In the genomic region with DNA sequence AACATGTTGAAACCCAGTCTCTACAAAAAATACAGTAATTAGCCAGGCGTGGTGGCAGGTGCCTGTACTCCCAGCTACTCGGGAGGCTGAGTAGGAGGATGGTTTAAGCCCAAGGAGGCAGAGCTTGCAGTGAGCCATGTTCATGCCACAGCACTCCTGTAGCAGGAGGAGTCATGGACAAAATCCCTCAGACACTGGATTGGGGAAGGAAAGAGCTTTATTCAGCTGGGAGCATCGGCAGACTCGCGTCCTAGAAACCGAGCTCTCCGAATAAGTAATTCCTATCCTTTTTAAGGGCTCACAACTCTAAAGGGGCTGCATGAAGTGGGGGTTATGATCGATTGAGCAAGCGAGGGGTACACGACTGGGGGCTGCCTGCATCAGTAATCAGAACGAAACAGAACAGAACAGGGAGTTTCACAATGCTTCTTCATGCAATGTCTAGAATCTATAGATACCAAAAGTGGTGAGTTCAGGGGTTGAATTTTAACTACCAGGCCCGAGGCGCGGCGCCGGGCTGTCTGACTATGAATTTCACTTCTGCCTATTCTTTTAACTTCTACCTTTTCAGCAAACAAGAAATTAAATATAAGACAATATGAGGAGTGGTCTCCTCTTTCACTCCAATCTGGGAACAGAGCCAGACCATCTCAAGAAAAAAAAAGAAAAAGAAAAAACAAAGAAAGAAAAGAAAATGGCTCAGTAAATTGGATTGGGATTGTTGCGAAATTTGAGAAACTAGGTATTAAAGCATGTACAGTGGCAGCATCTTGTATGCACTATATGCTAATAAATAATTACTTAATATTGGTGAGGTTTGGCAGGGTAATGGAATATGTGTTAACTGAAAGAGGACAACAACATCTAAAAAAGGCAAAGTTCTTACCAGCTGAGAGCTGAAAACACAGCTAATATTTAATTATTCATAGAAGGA, we compare ENCODE assay signal across 27 cellular contexts. TPM values are rescaled to one million over a fixed set of nuclear protein-coding genes. Genes with fewer than 3 reads are reported as not detected.
A peak's percentile ranks its signal among the peaks of the same experiment; 100 is the strongest.
DNase-seq lines count a peak whose midpoint lies in the region; ATAC-seq and TF ChIP-seq lines count a peak whose summit lies in the region.
"Had no signal": no experiment of that assay in that cellular context is flagged by ENCODE, and none has a peak within 500 bp of the region (broad histone marks: within the 10 kb centered on the region; RNA-seq: fewer than 3 reads in every experiment).

No MANE protein-coding gene starts in this region.

- peaks cover 3% of the 10 kb centered on the region for H3K27me3 Mint-ChIP-seq in neural crest cell (ENCODE audit: low read depth)
- H3K27me3 Mint-ChIP-seq: activated naive CD8-positive, alpha-beta T cell treated with anti-CD3 and anti-CD28 coated beads for 36 hours had no signal

- no peak overlapping the region for H3K4me3 ChIP-seq in mucosa of descending colon
- H3K4me3 ChIP-seq: A549, heart right ventricle, SJSA1, thyroid gland, vagina had no signal

- intact Hi-C loops in mucosa of descending colon (cut with DNase I, micrococcal nuclease), result no loop called here

- H3K36me3 Mint-ChIP-seq in neural crest cell (ENCODE audit: low read depth), result no peaks in the 10 kb centered on the region
- no peaks in the 10 kb centered on the region for H3K36me3 Mint-ChIP-seq in activated naive CD4-positive, alpha-beta T cell treated with anti-CD3 and anti-CD28 coated beads, Interleukin-2, amount 50 U/mL, for 72 hours
- H3K36me3 Mint-ChIP-seq: activated naive CD8-positive, alpha-beta T cell treated with anti-CD3 and anti-CD28 coated beads for 36 hours; natural killer cell had no signal

- ATAC-seq in HG02678 (IDR thresholded peaks at IDR 0.05; ENCODE audit: unreplicated experiment), result peak; percentile 54
- ATAC-seq in mucosa of descending colon, result no peak
- no peak for ATAC-seq in activated naive CD4-positive, alpha-beta T cell treated with anti-CD3 and anti-CD28 coated beads, Interleukin-2, amount 50 U/mL, for 72 hours
- no peak for ATAC-seq in GM21576 (IDR thresholded peaks at IDR 0.05; ENCODE audit: unreplicated experiment)
- ATAC-seq: A549, heart right ventricle, natural killer cell, WTC11 had no signal

- H3K27ac Mint-ChIP-seq in neural crest cell (ENCODE audit: unreplicated experiment), result no peak overlapping the region
- no peak overlapping the region for H3K27ac Mint-ChIP-seq in activated naive CD4-positive, alpha-beta T cell treated with anti-CD3 and anti-CD28 coated beads, Interleukin-2, amount 50 U/mL, for 72 hours
- H3K27ac Mint-ChIP-seq: activated CD4-positive, alpha-beta T cell treated with anti-CD3 and anti-CD28 coated beads, Interleukin-2, amount 10 ng/mL, durations not matched to agents 24 days and 14 days; activated naive CD8-positive, alpha-beta T cell treated with anti-CD3 and anti-CD28 coated beads for 36 hours; natural killer cell; WTC11 had no signal

- no peak for TF ChIP-seq CTCF in neural crest cell (conservative IDR thresholded peaks at IDR 0.05)
- no peak for TF ChIP-seq CTCF in mucosa of descending colon (IDR thresholded peaks at IDR 0.05)

- no peaks in the 10 kb centered on the region for H3K9me3 ChIP-seq in mucosa of descending colon
- H3K9me3 ChIP-seq: A549, heart right ventricle, SJSA1, thyroid gland, vagina had no signal

- peaks cover 1% of the 10 kb centered on the region for H3K4me1 Mint-ChIP-seq in neural crest cell
- H3K4me1 Mint-ChIP-seq: activated naive CD8-positive, alpha-beta T cell treated with anti-CD3 and anti-CD28 coated beads for 36 hours had no signal

- no peaks in the 10 kb centered on the region for H3K4me1 ChIP-seq in mucosa of descending colon (ENCODE audit: low read depth)
- H3K4me1 ChIP-seq: heart right ventricle, thyroid gland, vagina had no signal

- no peaks in the 10 kb centered on the region for H3K36me3 ChIP-seq in mucosa of descending colon (ENCODE audit: low read depth)
- H3K36me3 ChIP-seq: heart right ventricle, SJSA1, thyroid gland, vagina had no signal

- peak; percentile 29 to 30 for DNase-seq in NOMO-1 (lab: John Stamatoyannopoulos, UW; ENCODE audit: unreplicated experiment in 2 of 2)
- DNase-seq in NOMO-1 treated with dmso at 0.1 percent for 144 hours (lab: John Stamatoyannopoulos, UW; ENCODE audit: unreplicated experiment), result no peak
- peak; percentile 51 for DNase-seq in NOMO-1 treated with DMSO at 0.1 percent for 48 hours (lab: John Stamatoyannopoulos, UW; ENCODE audit: unreplicated experiment)
- no peak for DNase-seq in neural crest cell (ENCODE audit: low read depth, low spot score)
- no peak for DNase-seq in mucosa of descending colon
- no peak for DNase-seq in activated naive CD4-positive, alpha-beta T cell treated with anti-CD3 and anti-CD28 coated beads, Interleukin-2, amount 50 U/mL, for 72 hours (ENCODE audit: low spot score in 2 of 2)
- DNase-seq: activated CD4-positive, alpha-beta T cell treated with anti-CD3 and anti-CD28 coated beads, Interleukin-2, amount 10 ng/mL, durations not matched to agents 24 days and 14 days; activated effector memory CD4-positive, alpha-beta T cell treated with Interleukin-2 at 50 U/mL for 16 hours; activated naive CD8-positive, alpha-beta T cell treated with anti-CD3 and anti-CD28 coated beads for 36 hours; activated T-cell treated with anti-CD3 and anti-CD28 coated beads, Interleukin-2, amount 50 U/mL, for 1 hour; anterior cingulate cortex; DND-41; heart right ventricle; Kasumi-1; kidney glomerular epithelial cell; natural killer cell; NCI-H187; NCI-H2227 treated with DMSO at 0.1 percent for 48 hours; NCI-H526; stimulated activated CD4-positive, alpha-beta T cell treated with anti-CD3 and anti-CD28 coated beads, Interleukin-4, amount 100 ng/mL, for 24 hours; thyroid gland had no signal

- peaks cover 2% of the 10 kb centered on the region for H3K9me3 Mint-ChIP-seq in neural crest cell
- no peaks in the 10 kb centered on the region for H3K9me3 Mint-ChIP-seq in activated naive CD4-positive, alpha-beta T cell treated with anti-CD3 and anti-CD28 coated beads, Interleukin-2, amount 50 U/mL, for 72 hours
- H3K9me3 Mint-ChIP-seq: activated CD4-positive, alpha-beta T cell treated with anti-CD3 and anti-CD28 coated beads, Interleukin-2, amount 10 ng/mL, durations not matched to agents 24 days and 14 days; natural killer cell had no signal

- H3K4me3 Mint-ChIP-seq in neural crest cell, result peak overlapping the region; percentile 23
- H3K4me3 Mint-ChIP-seq: activated CD4-positive, alpha-beta T cell treated with anti-CD3 and anti-CD28 coated beads, Interleukin-2, amount 10 ng/mL, durations not matched to agents 24 days and 14 days; activated naive CD8-positive, alpha-beta T cell treated with anti-CD3 and anti-CD28 coated beads for 36 hours; natural killer cell; WTC11 had no signal

RNA-seq across cellular contexts. Expression of a gene that starts 23.6 kb away (rescaled TPM):
- total RNA-seq in neural crest cell (49.7 and 50.1 TPM in 2 replicates), mucosa of descending colon (10 to 100 TPM; 58.6 to 76.0 (median 68.2) TPM)
- total RNA-seq in activated naive CD4-positive, alpha-beta T cell treated with anti-CD3 and anti-CD28 coated beads, Interleukin-2, amount 50 U/mL, for 72 hours, result 10 to 100 TPM; 87.0 to 98.0 TPM

RNA-seq across cellular contexts. Expression of a gene that starts 35.0 kb away (rescaled TPM):
- total RNA-seq in neural crest cell (24.8 and 26.3 TPM in 2 replicates), mucosa of descending colon (10 to 100 TPM; 13.1 to 17.3 (median 13.6) TPM)
- total RNA-seq in activated naive CD4-positive, alpha-beta T cell treated with anti-CD3 and anti-CD28 coated beads, Interleukin-2, amount 50 U/mL, for 72 hours, result 10 to 100 TPM; 20.3 to 28.2 TPM

Comparison
In these comparisons a context has a peak if more than half of its experiments do, and no peak if none do; other contexts are left out.
1. DNase-seq: peak in NOMO-1 (2 of 2) and NOMO-1 treated with DMSO at 0.1 percent for 48 hours (single experiment); none in NOMO-1 treated with dmso at 0.1 percent for 144 hours (single experiment), neural crest cell (single experiment), mucosa of descending colon (0 of 3) and activated naive CD4-positive, alpha-beta T cell treated with anti-CD3 and anti-CD28 coated beads, Interleukin-2, amount 50 U/mL, for 72 hours (0 of 2).